ENCODE assay signal across 11 cellular contexts in genomic region chr2:151862688-151863087, GRCh38. TPM values are rescaled to one million over a fixed set of nuclear protein-coding genes. Genes with fewer than 3 reads are reported as not detected.
A peak's percentile ranks its signal among the peaks of the same experiment; 100 is the strongest.
DNase-seq lines count a peak whose midpoint lies in the region; ATAC-seq and TF ChIP-seq lines count a peak whose summit lies in the region.
"Had no signal": no experiment of that assay in that cellular context is flagged by ENCODE, and none has a peak within 500 bp of the region (broad histone marks: within the 10 kb centered on the region; RNA-seq: fewer than 3 reads in every experiment).

No MANE protein-coding gene starts in this region.

- H3K36me3 ChIP-seq in aorta (ENCODE audit: control insufficient read depth in 1 of 2, insufficient read depth in 2 of 2, low read length in 1 of 2) = no peaks in the 10 kb centered on the region

- no peaks in the 10 kb centered on the region for H3K9me3 ChIP-seq in aorta (ENCODE audit: control insufficient read depth, low read length)

- TF ChIP-seq CTCF in GM12864 (IDR thresholded peaks at IDR 0.05; ENCODE audit: low read depth, low read length, missing control alignments) = no peak

- intact Hi-C loops in aorta (cut with DNase I) = no loop called here

- H3K4me1 ChIP-seq in aorta (ENCODE audit: control insufficient read depth in 1 of 2, insufficient read depth in 2 of 2, low read length in 2 of 2) = no peaks in the 10 kb centered on the region

- H3K27me3 ChIP-seq in aorta (ENCODE audit: control insufficient read depth in 1 of 2, insufficient read depth in 2 of 2, low read length in 1 of 2) = no peaks in the 10 kb centered on the region

- DNase-seq in GM12864 (ENCODE audit: low read depth) (peak; percentile 97), NCI-H2029 (lab: John Stamatoyannopoulos, UW) (peak; percentile 54), T-helper 2 cell (no peak), NOMO-1 treated with dmso at 0.1 percent for 144 hours (lab: John Stamatoyannopoulos, UW; ENCODE audit: unreplicated experiment) (no peak), aorta (no peak), RPMI8226 (no peak)
- DNase-seq: activated CD4-positive, alpha-beta T cell treated with anti-CD3 and anti-CD28 coated beads for 48 hours; AML-193; foreskin fibroblast had no signal

- no peak overlapping the region for H3K27ac ChIP-seq in aorta (ENCODE audit: low read depth in 1 of 2, low read length in 2 of 2)

- H3K4me3 ChIP-seq in GM12864 (ENCODE audit: low read depth, low read length) (no peak overlapping the region), aorta (ENCODE audit: low read length in 2 of 2) (no peak overlapping the region)

- WGBS in aorta, 2 donors = 95 to 96% methylated on average over 3 of the region's 3 CpGs

- ATAC-seq in GM19395 (IDR thresholded peaks at IDR 0.05; ENCODE audit: unreplicated experiment) (peak; percentile 99), HG02938 (IDR thresholded peaks at IDR 0.05; ENCODE audit: unreplicated experiment) (peak; percentile 99), aorta (ENCODE audit: low FRiP score) (no peak)

RNA-seq across cellular contexts. Expression of gene ARL5A, which starts 34.5 kb away (rescaled TPM):
- total RNA-seq in aorta = 10 to 100 TPM; 78.9 to 95.9 TPM
- polyA plus RNA-seq in aorta = 10 to 100 TPM; 19.1 to 76.6 TPM

Comparison
In these comparisons a context has a peak if more than half of its experiments do, and no peak if none do; other contexts are left out.
1. DNase-seq: peak in GM12864 (single experiment) and NCI-H2029 (single experiment); none in T-helper 2 cell (0 of 5), NOMO-1 treated with dmso at 0.1 percent for 144 hours (single experiment), aorta (0 of 2) and RPMI8226 (single experiment).